12 cellular contexts compared by ENCODE assay signal in genomic region chr5:14146725-14147124, GRCh38. TPM values are rescaled to one million over a fixed set of nuclear protein-coding genes. Genes with fewer than 3 reads are reported as not detected.
DNase-seq lines count a peak whose midpoint lies in the region; ATAC-seq, FAIRE-seq and TF ChIP-seq lines count a peak whose summit lies in the region.
"Had no signal": no experiment of that assay in that cellular context is flagged by ENCODE, and none has a peak within 500 bp of the region (broad histone marks: within the 10 kb centered on the region; RNA-seq: fewer than 3 reads in every experiment).

No MANE protein-coding gene starts in this region.

- peak overlapping the region in 3 of 4 donors; percentile 86 to 97 (median 88) for H3K27ac ChIP-seq in Peyer's patch
- H3K27ac ChIP-seq in foreskin keratinocyte, result peak overlapping the region; percentile 37
- H3K27ac ChIP-seq: cardiac muscle cell had no signal

- peak overlapping the region; percentile 99 for H3K9ac ChIP-seq in skeletal muscle satellite cell (ENCODE audit: low read depth, low read length)

- peak; percentile 27 for FAIRE-seq in GM12892 (lab: Jason Lieb, UNC)

- H3K27me3 ChIP-seq in Peyer's patch (no peaks in the 10 kb centered on the region), foreskin keratinocyte (no peaks in the 10 kb centered on the region), skeletal muscle satellite cell (ENCODE audit: control insufficient read depth, insufficient read depth, low read length) (no peaks in the 10 kb centered on the region)
- H3K27me3 ChIP-seq: cardiac muscle cell had no signal

- DNase-seq in GM12892 (ENCODE audit: insufficient read length) (no peak), Peyer's patch (peak in 2 of 3 donors; percentile 53 to 58), foreskin keratinocyte (no peak), NCI-H226 (no peak), CD1c-positive myeloid dendritic cell (ENCODE audit: extremely low spot score) (no peak), NCI-H1092 treated with DMSO at 0.1 percent for 48 hours (lab: John Stamatoyannopoulos, UW) (no peak)
- DNase-seq: activated CD4-positive, alpha-beta memory T cell treated with anti-CD3 and anti-CD28 coated beads, Interleukin-2, amount 10 ng/mL, durations not matched to agents 7 days and 5 days; NCI-H1048; stimulated activated CD8-positive, alpha-beta memory T cell treated with anti-CD3 and anti-CD28 coated beads, Interleukin-4, amount 100 ng/mL, for 48 hours had no signal

- H3K9me3 ChIP-seq in Peyer's patch, result no peaks in the 10 kb centered on the region
- H3K9me3 ChIP-seq in skeletal muscle satellite cell (replicated peaks; ENCODE audit: low read length), result no peaks in the 10 kb centered on the region

- no peak for TF ChIP-seq CTCF in Peyer's patch (IDR thresholded peaks at IDR 0.05)
- TF ChIP-seq CTCF in foreskin keratinocyte (conservative IDR thresholded peaks at IDR 0.05), result no peak

- H3K36me3 ChIP-seq in Peyer's patch (no peaks in the 10 kb centered on the region), skeletal muscle satellite cell (ENCODE audit: insufficient read depth, low read length) (peaks cover 22% of the 10 kb centered on the region)
- H3K36me3 ChIP-seq: cardiac muscle cell had no signal

- peak overlapping the region in 2 of 4 donors; percentile 25 to 76 for H3K4me3 ChIP-seq in Peyer's patch
- peak overlapping the region; percentile 91 for H3K4me3 ChIP-seq in skeletal muscle satellite cell (ENCODE audit: low read length)
- H3K4me3 ChIP-seq: cardiac muscle cell had no signal

- no peak for TF ChIP-seq POLR2A in GM12892 (IDR thresholded peaks at IDR 0.05; ENCODE audit: low read depth, low read length)
- TF ChIP-seq POLR2A in Peyer's patch (IDR thresholded peaks at IDR 0.05), result peak; percentile 29 to 72

- peak overlapping the region; percentile 94 for H3K4me2 ChIP-seq in skeletal muscle satellite cell (ENCODE audit: low read length)

- H3K4me1 ChIP-seq in Peyer's patch, result peaks cover 0 to 49% (median 21%) of the 10 kb centered on the region in 4 donors
- peaks cover 25% of the 10 kb centered on the region for H3K4me1 ChIP-seq in foreskin keratinocyte
- H3K4me1 ChIP-seq in skeletal muscle satellite cell (ENCODE audit: control insufficient read depth, insufficient read depth, low read length), result peaks cover 48% of the 10 kb centered on the region

- ATAC-seq in foreskin keratinocyte (no peak), GM18517 (IDR thresholded peaks at IDR 0.05; ENCODE audit: unreplicated experiment) (no peak)

RNA-seq across cellular contexts. Expression of gene TRIO, which starts 3.6 kb away (rescaled TPM):
- polyA plus RNA-seq in GM12892 (2012; ENCODE audit: missing spikeins), result 77.8 TPM
- 100 to 1,000 TPM; 171 to 456 (median 340) TPM for total RNA-seq in Peyer's patch
- 73.7 and 95.9 TPM in 2 replicates for total RNA-seq in foreskin keratinocyte
- 18.1 and 18.4 TPM in 2 replicates for polyA plus RNA-seq in foreskin keratinocyte
- 692 and 744 TPM in 2 replicates for total RNA-seq in skeletal muscle satellite cell (2012; rRNA removed)

Comparison
In these comparisons a context has a peak if more than half of its experiments do, and no peak if none do; other contexts are left out.
1. DNase-seq: peak in Peyer's patch (2 of 3); none in GM12892 (single experiment), foreskin keratinocyte (0 of 2), NCI-H226 (single experiment), CD1c-positive myeloid dendritic cell (single experiment) and NCI-H1092 treated with DMSO at 0.1 percent for 48 hours (single experiment).